Comparison of ENCODE assay signal across 8 cellular contexts in genomic region chr17:20121359-20122235, GRCh38.
A peak's percentile ranks its signal among the peaks of the same experiment; 100 is the strongest.
DNase-seq lines count a peak whose midpoint lies in the region; ATAC-seq and TF ChIP-seq lines count a peak whose summit lies in the region.

No MANE protein-coding gene starts in this region.

- DNase-seq in NCI-H2171 treated with DMSO at 0.1 percent for 48 hours (lab: John Stamatoyannopoulos, UW): peak; percentile 49
- peak; percentile 55 for DNase-seq in activated CD4-positive, alpha-beta T cell treated with anti-CD3 and anti-CD28 coated beads for 1 hour
- DNase-seq in central memory CD4-positive, alpha-beta T cell: peak; percentile 48
- peak; percentile 27 for DNase-seq in kidney glomerular epithelial cell (lab: John Stamatoyannopoulos, UW)
- DNase-seq in stimulated activated CD4-positive, alpha-beta T cell treated with anti-CD3 and anti-CD28 coated beads, Interleukin-1b, Interleukin-23, amount 100 ng/mL, for 4 hours (ENCODE audit: low read depth in 2 of 2): peak; percentile 54 to 67

- TF ChIP-seq CTCF in GM12875 (IDR thresholded peaks at IDR 0.05; ENCODE audit: borderline replicate concordance, insufficient read depth, low read depth, low read length): peak; percentile 82

- ATAC-seq in GM19023 (IDR thresholded peaks at IDR 0.05; ENCODE audit: unreplicated experiment): no peak
- no peak for ATAC-seq in GM18861 (IDR thresholded peaks at IDR 0.05; ENCODE audit: unreplicated experiment)

- H3K4me3 ChIP-seq in GM12875 (ENCODE audit: low read depth, low read length): no peak overlapping the region
